Comparison of ENCODE assay signal across 28 cellular contexts in genomic region chr1:203217668-203218067, GRCh38. TPM values are rescaled to one million over a fixed set of nuclear protein-coding genes. Genes with fewer than 3 reads are reported as not detected.
"Had no signal": no experiment of that assay in that cellular context is flagged by ENCODE, and none has a peak within 500 bp of the region (broad histone marks: within the 10 kb centered on the region; RNA-seq: fewer than 3 reads in every experiment).

No MANE protein-coding gene starts in this region.

- H3K27ac ChIP-seq: ascending aorta, cardiac muscle cell, SJCRH30, SK-N-MC, WERI-Rb-1 had no signal

- H3K4me3 Mint-ChIP-seq: activated CD4-positive, alpha-beta T cell treated with anti-CD3 and anti-CD28 coated beads, Interleukin-2, amount 10 ng/mL, durations not matched to agents 24 days and 14 days; activated CD8-positive, alpha-beta T cell treated with anti-CD3 and anti-CD28 coated beads for 36 hours; activated naive CD4-positive, alpha-beta T cell treated with anti-CD3 and anti-CD28 coated beads, Interleukin-2, amount 50 U/mL, for 24 hours; activated naive CD8-positive, alpha-beta T cell treated with anti-CD3 and anti-CD28 coated beads, Interleukin-2, amount 10 ng/mL, durations not matched to agents 7 days and 5 days; activated T-cell treated with anti-CD3 and anti-CD28 coated beads, Interleukin-2, amount 50 U/mL, for 72 hours; activated T-helper 17 cell treated with anti-CD3 and anti-CD28 coated beads, Interleukin-2, amount 50 U/mL, for 72 hours; central memory CD8-positive, alpha-beta T cell had no signal

- H3K27me3 ChIP-seq: ascending aorta, SJCRH30 had no signal

- H3K36me3 ChIP-seq: ascending aorta, cardiac muscle cell, SJCRH30, WERI-Rb-1 had no signal

- H3K4me3 ChIP-seq: ascending aorta, cardiac muscle cell, SJCRH30, SK-N-MC had no signal

- DNase-seq: activated CD4-positive, alpha-beta T cell treated with anti-CD3 and anti-CD28 coated beads, Interleukin-2, amount 10 ng/mL, durations not matched to agents 24 days and 14 days; activated CD4-positive, alpha-beta T cell treated with anti-CD3 and anti-CD28 coated beads, Interleukin-2, amount 50 U/mL, for 4 hours; activated CD8-positive, alpha-beta T cell treated with anti-CD3 and anti-CD28 coated beads for 36 hours; activated effector memory CD4-positive, alpha-beta T cell treated with anti-CD3 and anti-CD28 coated beads, Interleukin-2, amount 50 U/mL, for 16 hours; activated naive CD4-positive, alpha-beta T cell treated with Interleukin-2 at 50 U/mL for 16 hours; activated naive CD8-positive, alpha-beta T cell treated with anti-CD3 and anti-CD28 coated beads, Interleukin-2, amount 10 ng/mL, durations not matched to agents 7 days and 5 days; activated T-cell treated with anti-CD3 and anti-CD28 coated beads, Interleukin-2, amount 50 U/mL, for 1 hour; activated T-cell treated with anti-CD3 and anti-CD28 coated beads, Interleukin-2, amount 50 U/mL, for 72 hours; amygdala; NCI-H1092 treated with DMSO at 0.1 percent for 48 hours; NCI-H187; NCI-H226; NCI-H446 treated with DMSO at 0.1 percent for 48 hours; SHP77; T1000 had no signal

- H3K9me3 Mint-ChIP-seq: activated CD4-positive, alpha-beta T cell treated with anti-CD3 and anti-CD28 coated beads, Interleukin-2, amount 10 ng/mL, durations not matched to agents 24 days and 14 days; activated CD8-positive, alpha-beta T cell treated with anti-CD3 and anti-CD28 coated beads for 36 hours; activated naive CD4-positive, alpha-beta T cell treated with anti-CD3 and anti-CD28 coated beads, Interleukin-2, amount 50 U/mL, for 24 hours; activated naive CD8-positive, alpha-beta T cell treated with anti-CD3 and anti-CD28 coated beads, Interleukin-2, amount 10 ng/mL, durations not matched to agents 7 days and 5 days; activated T-cell treated with anti-CD3 and anti-CD28 coated beads, Interleukin-2, amount 50 U/mL, for 72 hours; activated T-helper 17 cell treated with anti-CD3 and anti-CD28 coated beads, Interleukin-2, amount 50 U/mL, for 72 hours; central memory CD8-positive, alpha-beta T cell had no signal

- H3K27ac Mint-ChIP-seq: activated CD4-positive, alpha-beta T cell treated with anti-CD3 and anti-CD28 coated beads, Interleukin-2, amount 10 ng/mL, durations not matched to agents 24 days and 14 days; activated CD8-positive, alpha-beta T cell treated with anti-CD3 and anti-CD28 coated beads for 36 hours; activated naive CD4-positive, alpha-beta T cell treated with anti-CD3 and anti-CD28 coated beads, Interleukin-2, amount 50 U/mL, for 24 hours; activated naive CD8-positive, alpha-beta T cell treated with anti-CD3 and anti-CD28 coated beads, Interleukin-2, amount 10 ng/mL, durations not matched to agents 7 days and 5 days; activated T-cell treated with anti-CD3 and anti-CD28 coated beads, Interleukin-2, amount 50 U/mL, for 72 hours; activated T-helper 17 cell treated with anti-CD3 and anti-CD28 coated beads, Interleukin-2, amount 50 U/mL, for 72 hours had no signal

- H3K27me3 Mint-ChIP-seq: activated CD8-positive, alpha-beta T cell treated with anti-CD3 and anti-CD28 coated beads for 36 hours had no signal

- H3K36me3 Mint-ChIP-seq: activated naive CD4-positive, alpha-beta T cell treated with anti-CD3 and anti-CD28 coated beads, Interleukin-2, amount 50 U/mL, for 24 hours; activated naive CD8-positive, alpha-beta T cell treated with anti-CD3 and anti-CD28 coated beads, Interleukin-2, amount 10 ng/mL, durations not matched to agents 7 days and 5 days had no signal

- H3K9me3 ChIP-seq: ascending aorta, SJCRH30 had no signal

- ATAC-seq: activated CD8-positive, alpha-beta T cell treated with anti-CD3 and anti-CD28 coated beads for 36 hours; activated T-cell treated with anti-CD3 and anti-CD28 coated beads, Interleukin-2, amount 50 U/mL, for 72 hours; activated T-helper 17 cell treated with anti-CD3 and anti-CD28 coated beads, Interleukin-2, amount 50 U/mL, for 72 hours had no signal

- H3K4me1 ChIP-seq: ascending aorta had no signal

- H3K4me1 Mint-ChIP-seq: activated naive CD4-positive, alpha-beta T cell treated with anti-CD3 and anti-CD28 coated beads, Interleukin-2, amount 50 U/mL, for 24 hours; activated T-helper 17 cell treated with anti-CD3 and anti-CD28 coated beads, Interleukin-2, amount 50 U/mL, for 72 hours had no signal

RNA-seq across cellular contexts. Expression of gene CHIT1, which starts 11.8 kb away (rescaled TPM):
- total RNA-seq: ascending aorta, M059J, RPMI7951 had no signal
- polyA plus RNA-seq: cardiac muscle cell had no signal

RNA-seq across cellular contexts. Expression of gene CHI3L1, which starts 31.2 kb away (rescaled TPM):
- total RNA-seq: activated CD4-positive, alpha-beta T cell treated with anti-CD3 and anti-CD28 coated beads, Interleukin-2, amount 10 ng/mL, durations not matched to agents 24 days and 14 days; activated CD8-positive, alpha-beta memory T cell treated with anti-CD3 and anti-CD28 coated beads for 36 hours; activated CD8-positive, alpha-beta T cell treated with anti-CD3 and anti-CD28 coated beads for 36 hours; activated T-cell treated with anti-CD3 and anti-CD28 coated beads, Interleukin-2, amount 50 U/mL, for 72 hours; activated T-helper 17 cell treated with anti-CD3 and anti-CD28 coated beads, Interleukin-2, amount 50 U/mL, for 72 hours; cardiac muscle cell; M059J; RPMI7951; SJCRH30; T-helper 1 cell treated with Interleukin-12 subunit alpha and Interleukin-12 subunit beta and Interleukin-4 antibody, amounts not matched to agents 30 ng/mL and 1 ng/mL, for 36 hours; T-helper 2 cell treated with Interferon-gamma antibody and Interleukin-4, amounts not matched to agents 100 ng/mL and 5 ng/mL, for 36 hours had no signal

RNA-seq across cellular contexts. Expression of gene MYBPH, which starts 42.0 kb away (rescaled TPM):
- total RNA-seq: activated CD4-positive, alpha-beta T cell treated with anti-CD3 and anti-CD28 coated beads, Interleukin-2, amount 10 ng/mL, durations not matched to agents 24 days and 14 days; activated CD8-positive, alpha-beta memory T cell treated with anti-CD3 and anti-CD28 coated beads for 36 hours; activated CD8-positive, alpha-beta T cell treated with anti-CD3 and anti-CD28 coated beads for 36 hours; activated naive CD8-positive, alpha-beta T cell treated with anti-CD3 and anti-CD28 coated beads, Interleukin-2, amount 10 ng/mL, durations not matched to agents 7 days and 5 days; activated T-cell treated with anti-CD3 and anti-CD28 coated beads, Interleukin-2, amount 50 U/mL, for 72 hours; activated T-helper 17 cell treated with anti-CD3 and anti-CD28 coated beads, Interleukin-2, amount 50 U/mL, for 72 hours; ascending aorta; M059J; T-helper 1 cell treated with Interleukin-12 subunit alpha and Interleukin-12 subunit beta and Interleukin-4 antibody, amounts not matched to agents 30 ng/mL and 1 ng/mL, for 36 hours; T-helper 2 cell treated with Interferon-gamma antibody and Interleukin-4, amounts not matched to agents 100 ng/mL and 5 ng/mL, for 36 hours had no signal
